9 cellular contexts compared by ENCODE assay signal in the genomic region with DNA sequence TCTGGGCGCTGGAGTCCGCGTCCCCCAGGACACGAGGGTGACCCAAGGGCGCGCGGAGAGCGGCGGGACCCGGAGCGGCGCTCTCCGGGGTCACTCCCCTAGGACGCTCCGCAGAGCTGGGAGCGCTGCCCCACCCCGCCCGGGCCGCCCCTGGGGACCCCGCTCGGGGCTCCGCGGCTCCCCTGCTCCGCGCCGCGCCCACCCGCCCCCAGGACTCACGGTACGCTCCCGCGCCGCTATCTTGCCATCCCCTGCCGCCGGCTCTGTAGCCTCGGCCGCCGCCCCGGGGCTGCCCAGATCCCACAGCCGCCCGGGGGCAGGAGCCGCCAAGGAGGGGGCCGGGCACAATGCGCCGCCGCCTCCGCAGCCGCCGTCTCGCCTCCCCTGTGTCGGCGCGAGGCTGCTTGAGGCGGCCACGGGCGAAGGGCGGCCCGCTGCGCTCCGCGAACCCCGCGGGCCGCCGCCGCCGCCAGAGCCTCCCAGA. TPM values are rescaled to one million over a fixed set of nuclear protein-coding genes. Genes with fewer than 3 reads are reported as not detected.
DNase-seq lines count a peak whose midpoint lies in the region; ATAC-seq and TF ChIP-seq lines count a peak whose summit lies in the region.
"Had no signal": no experiment of that assay in that cellular context is flagged by ENCODE, and none has a peak within 500 bp of the region (broad histone marks: within the 10 kb centered on the region; RNA-seq: fewer than 3 reads in every experiment).

No MANE protein-coding gene starts in this region.

- DNase-seq in activated CD4-positive, alpha-beta T cell treated with anti-CD3 and anti-CD28 coated beads for 4 hours, result peak; percentile 7 to 19
- no peak for DNase-seq in activated CD4-positive, alpha-beta T cell treated with anti-CD3 and anti-CD28 coated beads, Interleukin-2, amount 50 U/mL, for 1 hour
- DNase-seq in SJSA1 (ENCODE audit: low read depth in 1 of 2, low spot score in 2 of 2), result peak; percentile 40 to 41
- no peak for DNase-seq in endothelial cell (ENCODE audit: low spot score)
- DNase-seq in neural progenitor cell (ENCODE audit: low spot score), result no peak
- DNase-seq in NCI-H1694 treated with DMSO at 0.1 percent for 48 hours (lab: John Stamatoyannopoulos, UW), result no peak
- DNase-seq in SHP77 (lab: John Stamatoyannopoulos, UW), result no peak
- DNase-seq: DND-41 had no signal

- peak overlapping the region; percentile 70 for H2AFZ ChIP-seq in neural progenitor cell (replicated peaks)

- H3K4me1 ChIP-seq in SJSA1 (replicated peaks), result peaks cover 31% of the 10 kb centered on the region
- H3K4me1 ChIP-seq in neural progenitor cell, result peaks cover 6% of the 10 kb centered on the region

- H3K36me3 ChIP-seq in SJSA1 (peaks cover 3% of the 10 kb centered on the region; the same call in 1 of the 2 replicates), neural progenitor cell (no peaks in the 10 kb centered on the region)

- peaks cover 9% of the 10 kb centered on the region for H3K27me3 Mint-ChIP-seq in endothelial cell (ENCODE audit: unreplicated experiment)
- no peaks in the 10 kb centered on the region for H3K27me3 Mint-ChIP-seq in neural progenitor cell (ENCODE audit: insufficient read depth, low read depth)

- no peak for TF ChIP-seq CTCF in endothelial cell (IDR thresholded peaks at IDR 0.05; ENCODE audit: unreplicated experiment)
- TF ChIP-seq CTCF in neural progenitor cell (IDR thresholded peaks at IDR 0.05), result no peak

- H3K4me3 Mint-ChIP-seq in endothelial cell (ENCODE audit: unreplicated experiment) (peak overlapping the region; percentile 100), neural progenitor cell (peak overlapping the region; percentile 97)

- H3K27ac Mint-ChIP-seq in endothelial cell (ENCODE audit: unreplicated experiment) (no peak overlapping the region), neural progenitor cell (no peak overlapping the region)

- H3K4me1 Mint-ChIP-seq in endothelial cell (ENCODE audit: unreplicated experiment) (peaks cover 26% of the 10 kb centered on the region), neural progenitor cell (peaks cover 41% of the 10 kb centered on the region)

- H3K9me3 Mint-ChIP-seq in endothelial cell (ENCODE audit: unreplicated experiment) (no peaks in the 10 kb centered on the region), neural progenitor cell (no peaks in the 10 kb centered on the region)

- H3K36me3 Mint-ChIP-seq in endothelial cell (ENCODE audit: low read depth, unreplicated experiment), result peaks cover 4% of the 10 kb centered on the region
- peaks cover 2% of the 10 kb centered on the region for H3K36me3 Mint-ChIP-seq in neural progenitor cell

- H3K4me3 ChIP-seq in SJSA1 (peak overlapping the region; percentile 96), neural progenitor cell (peak overlapping the region; percentile 83)

- peaks cover 16% of the 10 kb centered on the region for H3F3A ChIP-seq in neural progenitor cell (ENCODE audit: low read depth)

- peak overlapping the region; percentile 89 for H3K4me2 ChIP-seq in neural progenitor cell

- H4K20me1 ChIP-seq in neural progenitor cell (ENCODE audit: low read depth), result peaks cover 4% of the 10 kb centered on the region

- H3K27ac ChIP-seq in SJSA1 (peak overlapping the region; percentile 86), neural progenitor cell (no peak overlapping the region)

- ATAC-seq in HG03196 (IDR thresholded peaks at IDR 0.05; ENCODE audit: unreplicated experiment), result no peak

- H3K9me3 ChIP-seq in SJSA1 (replicated peaks) (no peaks in the 10 kb centered on the region), neural progenitor cell (ENCODE audit: low read depth) (no peaks in the 10 kb centered on the region)

- H3K27me3 ChIP-seq in SJSA1 (replicated peaks), result no peaks in the 10 kb centered on the region
- H3K27me3 ChIP-seq in neural progenitor cell, result peaks cover 45% of the 10 kb centered on the region

- no peak overlapping the region for H3K9ac ChIP-seq in neural progenitor cell

- no peaks in the 10 kb centered on the region for H3K79me2 ChIP-seq in neural progenitor cell (ENCODE audit: low read depth)

RNA-seq across cellular contexts. Expression of a gene that starts 0.3 kb away (rescaled TPM):
- total RNA-seq in SJSA1 (2014; rRNA removed; shearing (Covaris generic)), result 36.2 and 46.0 TPM in 2 replicates
- total RNA-seq in endothelial cell (ENCODE audit: unreplicated experiment), result 96.0 TPM
- total RNA-seq in neural progenitor cell (ENCODE audit: low replicate concordance), result 2.2 TPM in 2 replicates

Comparison
In these comparisons a context has a peak if more than half of its experiments do, and no peak if none do; other contexts are left out.
1. DNase-seq: peak in activated CD4-positive, alpha-beta T cell treated with anti-CD3 and anti-CD28 coated beads for 4 hours (2 of 2) and SJSA1 (2 of 2); none in activated CD4-positive, alpha-beta T cell treated with anti-CD3 and anti-CD28 coated beads, Interleukin-2, amount 50 U/mL, for 1 hour (single experiment), endothelial cell (single experiment), neural progenitor cell (single experiment), NCI-H1694 treated with DMSO at 0.1 percent for 48 hours (single experiment) and SHP77 (0 of 2).
2. RNA of a gene that starts 0.3 kb away (total RNA-seq): 96.0 TPM in endothelial cell (single experiment) and 36.2 to 46.0 TPM in SJSA1; 2.2 TPM in neural progenitor cell; every median in the first group is over 10 times any median in the second.